Comparison of ENCODE assay signal across 16 cellular contexts in genomic region chr3:39978293-39978692, GRCh38.
DNase-seq lines count a peak whose midpoint lies in the region; ATAC-seq, FAIRE-seq and TF ChIP-seq lines count a peak whose summit lies in the region.
"Had no signal": no experiment of that assay in that cellular context is flagged by ENCODE, and none has a peak within 500 bp of the region (broad histone marks: within the 10 kb centered on the region; RNA-seq: fewer than 3 reads in every experiment).

No MANE protein-coding gene starts in this region.

- peak; percentile 57 for ATAC-seq in left colon
- ATAC-seq: A549, HCT116 had no signal

- WGBS in spleen, 5 donors = 44 to 66% (median 63%) methylated on average over 3 of the region's 3 CpGs

- no peak overlapping the region for H3K4me3 ChIP-seq in LNCaP clone FGC (ENCODE audit: low read depth, low read length)
- no peak overlapping the region for H3K4me3 ChIP-seq in spleen
- H3K4me3 ChIP-seq: A549, GM23248 had no signal

- FAIRE-seq in HTR-8/SVneo (lab: Jason Lieb, UNC) = no peak
- FAIRE-seq: A549, D721Med, GM12891, H54 had no signal

- H3K4me1 ChIP-seq in spleen = peaks cover 0 to 32% (median 7%) of the 10 kb centered on the region in 6 donors
- H3K4me1 ChIP-seq: A549, BE2C had no signal

- no peaks in the 10 kb centered on the region for H3K36me3 ChIP-seq in spleen
- H3K36me3 ChIP-seq: BE2C had no signal

- TF ChIP-seq CTCF in LNCaP clone FGC (IDR thresholded peaks at IDR 0.05; ENCODE audit: control insufficient read depth, extremely low read depth, insufficient read depth) (no peak), spleen (IDR thresholded peaks at IDR 0.05 in 8 of 11, conservative IDR thresholded peaks at IDR 0.05 in 3 of 11) (no peak)

- no peaks in the 10 kb centered on the region for H3K27me3 ChIP-seq in spleen (replicated peaks in 1 of 7)
- H3K27me3 ChIP-seq: BE2C had no signal

- TF ChIP-seq POLR2A in spleen (IDR thresholded peaks at IDR 0.05) = no peak

- peak; percentile 19 for DNase-seq in LNCaP clone FGC (ENCODE audit: low read depth)
- DNase-seq in cerebellar cortex (ENCODE audit: low spot score) = peak; percentile 77
- no peak for DNase-seq in left colon
- DNase-seq in spleen = no peak
- DNase-seq in DMS153 treated with DMSO at 0.1 percent for 48 hours (lab: John Stamatoyannopoulos, UW; ENCODE audit: unreplicated experiment) = no peak
- no peak for DNase-seq in HTR-8/SVneo (ENCODE audit: insufficient read length, low spot score)
- DNase-seq in NCI-H1930 (lab: John Stamatoyannopoulos, UW) = no peak
- DNase-seq: BE2C; CD4-positive, alpha-beta memory T cell; GM23248 had no signal

- H3K9me3 ChIP-seq in spleen = no peaks in the 10 kb centered on the region
- H3K9me3 ChIP-seq: A549, BE2C had no signal

- H3K27ac ChIP-seq in spleen = peak overlapping the region in 5 of 8 donors; percentile 9 to 55 (median 47)
- H3K27ac ChIP-seq: A549, C4-2B, GM23248 had no signal

- intact Hi-C loops in left colon (cut with DNase I, micrococcal nuclease) (no loop called here), spleen (cut with DNase I; ENCODE audit: low total_unique reads) (no loop called here)

Comparison
In these comparisons a context has a peak if more than half of its experiments do, and no peak if none do; other contexts are left out.
1. DNase-seq: peak in LNCaP clone FGC (single experiment) and cerebellar cortex (single experiment); none in left colon (0 of 2), spleen (single experiment), DMS153 treated with DMSO at 0.1 percent for 48 hours (single experiment), HTR-8/SVneo (single experiment) and NCI-H1930 (0 of 2).